In genomic region chr3:117892431-117892841, GRCh38 we compare ENCODE assay signal across 1 cellular context.
TF ChIP-seq lines count a peak whose summit lies in the region.

No MANE protein-coding gene starts in this region.

TF ChIP-seq in IMR-90, 13 proteins besides CTCF, POLR2A, EP300 and RAD21 (continued from another document):
- TF ChIP-seq USF2 (IDR thresholded peaks at IDR 0.05; ENCODE audit: low read depth, low read length) (no peak), RCOR1 (IDR thresholded peaks at IDR 0.05; ENCODE audit: insufficient replicate concordance, low read length) (no peak), MAZ (IDR thresholded peaks at IDR 0.05; ENCODE audit: borderline replicate concordance, low read depth, low read length) (no peak), CEBPB (IDR thresholded peaks at IDR 0.05; ENCODE audit: low read depth, low read length) (0 out of 2 replicates have a peak, but pooled peaks have one; percentile 13), ELK1 (IDR thresholded peaks at IDR 0.05; ENCODE audit: borderline replicate concordance, low read depth, low read length) (no peak), BHLHE40 (IDR thresholded peaks at IDR 0.05; ENCODE audit: low read depth, low read length) (no peak), RFX5 (IDR thresholded peaks at IDR 0.05; ENCODE audit: low read depth, low read length) (no peak), FOS (IDR thresholded peaks at IDR 0.05; ENCODE audit: low read depth, low read length) (no peak), MAFK (IDR thresholded peaks at IDR 0.05; ENCODE audit: low read depth, low read length) (peak; percentile 89), CHD1 (IDR thresholded peaks at IDR 0.05; ENCODE audit: low read depth, low read length) (no peak), MXI1 (IDR thresholded peaks at IDR 0.05; ENCODE audit: borderline replicate concordance, low read depth, low read length) (no peak)
